In the genomic region with DNA sequence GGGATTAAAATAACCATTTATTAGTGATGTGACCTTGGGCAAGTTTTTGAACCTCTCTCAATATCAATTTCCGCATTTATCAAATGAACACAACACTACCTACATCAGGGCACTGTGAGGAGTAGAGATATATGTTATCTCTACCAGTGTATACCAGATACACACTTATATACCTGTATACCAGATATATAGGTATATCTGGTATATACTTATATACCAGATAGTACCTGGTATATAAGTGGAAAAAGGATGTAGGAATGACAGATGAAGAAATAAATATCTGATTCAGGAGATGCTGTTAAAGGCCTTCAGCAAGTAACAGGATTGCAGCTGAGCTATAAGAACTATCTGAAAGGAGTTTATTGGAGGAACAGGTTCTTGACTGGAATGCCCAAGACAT, we compare ENCODE assay signal across 1 cellular context.
"Had no signal": no experiment of that assay in that cellular context is flagged by ENCODE, and none has a peak within 500 bp of the region (broad histone marks: within the 10 kb centered on the region; RNA-seq: fewer than 3 reads in every experiment).

No MANE protein-coding gene starts in this region.

- H3K36me3 ChIP-seq: MG63 had no signal

- H3K4me3 ChIP-seq: MG63 had no signal
